Comparison of ENCODE assay signal across 1 cellular context in the genomic region with DNA sequence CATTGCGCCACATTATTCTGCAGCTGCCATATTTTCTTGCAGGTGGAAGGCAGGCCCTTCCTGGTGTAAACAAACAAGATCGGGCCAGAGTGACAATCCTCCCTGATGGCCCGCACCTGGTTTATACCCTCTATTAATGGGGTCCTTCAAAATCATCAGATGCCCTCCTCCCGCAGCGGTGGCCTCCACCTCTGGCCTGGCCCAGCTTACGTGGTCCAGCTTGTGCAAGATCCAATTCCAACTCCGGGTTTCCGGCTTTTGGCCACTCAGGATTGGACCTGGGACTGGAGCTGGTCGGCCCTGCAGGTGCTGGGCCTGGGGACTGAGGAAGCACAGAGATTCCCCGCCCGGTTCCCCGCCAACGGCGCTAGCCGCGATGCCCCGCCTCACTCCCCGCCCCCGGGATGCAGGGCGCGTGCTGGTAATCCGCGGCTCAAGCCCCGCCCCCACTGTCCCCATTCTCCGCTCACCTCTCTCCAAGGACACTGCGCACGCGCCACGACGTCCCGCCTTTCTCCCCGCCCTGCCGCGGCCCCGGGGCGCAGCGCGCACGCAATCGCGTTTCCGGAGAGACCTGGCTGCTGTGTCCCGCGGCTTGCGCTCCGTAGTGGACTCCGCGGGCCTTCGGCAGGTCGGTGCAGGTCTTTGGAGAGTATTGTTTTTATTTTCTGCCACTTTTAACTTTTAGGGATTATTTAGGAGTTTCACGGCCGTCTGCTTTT.
TF ChIP-seq lines count a peak whose summit lies in the region.

A gene (plus strand): TSS at position 555 of the 722 bp plus-strand sequence. CDS start 1,441 bp downstream, outside the sequence.

TF ChIP-seq in K562, 482 proteins besides CTCF, POLR2A, EP300 and RAD21 (continued from another document and continues in another):
- TF ChIP-seq, protein P1, sequence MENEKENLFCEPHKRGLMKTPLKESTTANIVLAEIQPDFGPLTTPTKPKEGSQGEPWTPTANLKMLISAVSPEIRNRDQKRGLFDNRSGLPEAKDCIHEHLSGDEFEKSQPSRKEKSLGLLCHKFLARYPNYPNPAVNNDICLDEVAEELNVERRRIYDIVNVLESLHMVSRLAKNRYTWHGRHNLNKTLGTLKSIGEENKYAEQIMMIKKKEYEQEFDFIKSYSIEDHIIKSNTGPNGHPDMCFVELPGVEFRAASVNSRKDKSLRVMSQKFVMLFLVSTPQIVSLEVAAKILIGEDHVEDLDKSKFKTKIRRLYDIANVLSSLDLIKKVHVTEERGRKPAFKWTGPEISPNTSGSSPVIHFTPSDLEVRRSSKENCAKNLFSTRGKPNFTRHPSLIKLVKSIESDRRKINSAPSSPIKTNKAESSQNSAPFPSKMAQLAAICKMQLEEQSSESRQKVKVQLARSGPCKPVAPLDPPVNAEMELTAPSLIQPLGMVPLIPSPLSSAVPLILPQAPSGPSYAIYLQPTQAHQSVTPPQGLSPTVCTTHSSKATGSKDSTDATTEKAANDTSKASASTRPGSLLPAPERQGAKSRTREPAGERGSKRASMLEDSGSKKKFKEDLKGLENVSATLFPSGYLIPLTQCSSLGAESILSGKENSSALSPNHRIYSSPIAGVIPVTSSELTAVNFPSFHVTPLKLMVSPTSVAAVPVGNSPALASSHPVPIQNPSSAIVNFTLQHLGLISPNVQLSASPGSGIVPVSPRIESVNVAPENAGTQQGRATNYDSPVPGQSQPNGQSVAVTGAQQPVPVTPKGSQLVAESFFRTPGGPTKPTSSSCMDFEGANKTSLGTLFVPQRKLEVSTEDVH (IDR thresholded peaks at IDR 0.05; ENCODE audit: low read depth, partially characterized antibody): peak; percentile 62
- TF ChIP-seq HEY1 (CRISPR knock-in tag; IDR thresholded peaks at IDR 0.05; ENCODE audit: borderline replicate concordance) (0 out of 2 replicates have a peak, but pooled peaks have one; percentile 64), SIN3A (IDR thresholded peaks at IDR 0.05; ENCODE audit: borderline replicate concordance in 2 of 2, control insufficient read depth in 1 of 2, low read depth in 2 of 2, low read length in 2 of 2) (peak; percentile 73 to 84; a peak in 2 of 4 replicates), ARNT (IDR thresholded peaks at IDR 0.05) (peak in 1 of 2 experiments; percentile 64; a peak in 1 of 4 replicates), HMG20A (CRISPR knock-in tag; conservative IDR thresholded peaks at IDR 0.05) (no peak), GATAD2A (IDR thresholded peaks at IDR 0.05) (0 out of 2 replicates have a peak, but pooled peaks have one; percentile 21), STAT5A (IDR thresholded peaks at IDR 0.05; ENCODE audit: borderline replicate concordance, low read length) (no peak), GABPB2 (CRISPR knock-in tag; conservative IDR thresholded peaks at IDR 0.05) (no peak), ZNF583 (CRISPR knock-in tag; IDR thresholded peaks at IDR 0.05) (peak; percentile 18; the same call in 1 of the 2 replicates), CEBPB (tag; IDR thresholded peaks at IDR 0.05) (peak; percentile 95), MTA3 (IDR thresholded peaks at IDR 0.05; ENCODE audit: borderline replicate concordance) (peak; percentile 49), MIER1 (IDR thresholded peaks at IDR 0.05; ENCODE audit: low read depth) (0 out of 2 replicates have a peak, but pooled peaks have one; percentile 19), ERF (CRISPR knock-in tag; IDR thresholded peaks at IDR 0.05) (0 out of 2 replicates have a peak, but pooled peaks have one; percentile 28), SIX5 (IDR thresholded peaks at IDR 0.05; ENCODE audit: borderline replicate concordance in 1 of 2, insufficient read depth in 1 of 2, low read depth in 1 of 2, low read length in 2 of 2) (no peak), SNIP1 (IDR thresholded peaks at IDR 0.05; ENCODE audit: low read depth) (no peak), SP2 (IDR thresholded peaks at IDR 0.05; ENCODE audit: extremely low read depth, low read depth, low read length, poor library complexity, severe bottlenecking) (no peak), FOXJ2 (tag; IDR thresholded peaks at IDR 0.05) (peak; percentile 61; the same call in 1 of the 2 replicates), IRF2 (CRISPR knock-in tag; IDR thresholded peaks at IDR 0.05) (no peak), RAD51 (IDR thresholded peaks at IDR 0.05; ENCODE audit: borderline replicate concordance, low read depth) (peak; percentile 36; the same call in 1 of the 2 replicates), KAT7 (CRISPR knock-in tag; IDR thresholded peaks at IDR 0.05; ENCODE audit: borderline replicate concordance) (peak; percentile 84; the same call in 1 of the 2 replicates), EWSR1 (IDR thresholded peaks at IDR 0.05; ENCODE audit: borderline replicate concordance, low read depth, partially characterized antibody) (no peak), E2F3 (CRISPR knock-in tag; IDR thresholded peaks at IDR 0.05) (peak; percentile 64; the same call in 1 of the 2 replicates), NR2C2 (CRISPR knock-in tag; IDR thresholded peaks at IDR 0.05) (no peak), NR2C2 (tag; IDR thresholded peaks at IDR 0.05) (peak; percentile 59; the same call in 1 of the 2 replicates), TAF7 (tag; IDR thresholded peaks at IDR 0.05) (peak; percentile 22; the same call in 1 of the 2 replicates), MYC (IDR thresholded peaks at IDR 0.05; ENCODE audit: low read depth, low read length) (peak; percentile 93), MYC (CRISPR knock-in tag; IDR thresholded peaks at IDR 0.05; ENCODE audit: borderline replicate concordance, low read depth) (peak; percentile 62; the same call in 1 of the 2 replicates)
- TF ChIP-seq, protein P2, sequence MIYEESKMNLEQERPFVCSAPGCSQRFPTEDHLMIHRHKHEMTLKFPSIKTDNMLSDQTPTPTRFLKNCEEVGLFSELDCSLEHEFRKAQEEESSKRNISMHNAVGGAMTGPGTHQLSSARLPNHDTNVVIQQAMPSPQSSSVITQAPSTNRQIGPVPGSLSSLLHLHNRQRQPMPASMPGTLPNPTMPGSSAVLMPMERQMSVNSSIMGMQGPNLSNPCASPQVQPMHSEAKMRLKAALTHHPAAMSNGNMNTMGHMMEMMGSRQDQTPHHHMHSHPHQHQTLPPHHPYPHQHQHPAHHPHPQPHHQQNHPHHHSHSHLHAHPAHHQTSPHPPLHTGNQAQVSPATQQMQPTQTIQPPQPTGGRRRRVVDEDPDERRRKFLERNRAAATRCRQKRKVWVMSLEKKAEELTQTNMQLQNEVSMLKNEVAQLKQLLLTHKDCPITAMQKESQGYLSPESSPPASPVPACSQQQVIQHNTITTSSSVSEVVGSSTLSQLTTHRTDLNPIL (CRISPR knock-in tag; IDR thresholded peaks at IDR 0.05): no peak
- TF ChIP-seq, protein P3, sequence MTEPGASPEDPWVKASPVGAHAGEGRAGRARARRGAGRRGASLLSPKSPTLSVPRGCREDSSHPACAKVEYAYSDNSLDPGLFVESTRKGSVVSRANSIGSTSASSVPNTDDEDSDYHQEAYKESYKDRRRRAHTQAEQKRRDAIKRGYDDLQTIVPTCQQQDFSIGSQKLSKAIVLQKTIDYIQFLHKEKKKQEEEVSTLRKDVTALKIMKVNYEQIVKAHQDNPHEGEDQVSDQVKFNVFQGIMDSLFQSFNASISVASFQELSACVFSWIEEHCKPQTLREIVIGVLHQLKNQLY (CRISPR knock-in tag; conservative IDR thresholded peaks at IDR 0.05): 0 out of 4 replicates have a peak, but pooled peaks of 1 of the 2 experiments have one; percentile 25
- TF ChIP-seq, protein P4, sequence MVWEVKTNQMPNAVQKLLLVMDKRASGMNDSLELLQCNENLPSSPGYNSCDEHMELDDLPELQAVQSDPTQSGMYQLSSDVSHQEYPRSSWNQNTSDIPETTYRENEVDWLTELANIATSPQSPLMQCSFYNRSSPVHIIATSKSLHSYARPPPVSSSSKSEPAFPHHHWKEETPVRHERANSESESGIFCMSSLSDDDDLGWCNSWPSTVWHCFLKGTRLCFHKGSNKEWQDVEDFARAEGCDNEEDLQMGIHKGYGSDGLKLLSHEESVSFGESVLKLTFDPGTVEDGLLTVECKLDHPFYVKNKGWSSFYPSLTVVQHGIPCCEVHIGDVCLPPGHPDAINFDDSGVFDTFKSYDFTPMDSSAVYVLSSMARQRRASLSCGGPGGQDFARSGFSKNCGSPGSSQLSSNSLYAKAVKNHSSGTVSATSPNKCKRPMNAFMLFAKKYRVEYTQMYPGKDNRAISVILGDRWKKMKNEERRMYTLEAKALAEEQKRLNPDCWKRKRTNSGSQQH (CRISPR knock-in tag; IDR thresholded peaks at IDR 0.05): no peak
- TF ChIP-seq, protein P5, sequence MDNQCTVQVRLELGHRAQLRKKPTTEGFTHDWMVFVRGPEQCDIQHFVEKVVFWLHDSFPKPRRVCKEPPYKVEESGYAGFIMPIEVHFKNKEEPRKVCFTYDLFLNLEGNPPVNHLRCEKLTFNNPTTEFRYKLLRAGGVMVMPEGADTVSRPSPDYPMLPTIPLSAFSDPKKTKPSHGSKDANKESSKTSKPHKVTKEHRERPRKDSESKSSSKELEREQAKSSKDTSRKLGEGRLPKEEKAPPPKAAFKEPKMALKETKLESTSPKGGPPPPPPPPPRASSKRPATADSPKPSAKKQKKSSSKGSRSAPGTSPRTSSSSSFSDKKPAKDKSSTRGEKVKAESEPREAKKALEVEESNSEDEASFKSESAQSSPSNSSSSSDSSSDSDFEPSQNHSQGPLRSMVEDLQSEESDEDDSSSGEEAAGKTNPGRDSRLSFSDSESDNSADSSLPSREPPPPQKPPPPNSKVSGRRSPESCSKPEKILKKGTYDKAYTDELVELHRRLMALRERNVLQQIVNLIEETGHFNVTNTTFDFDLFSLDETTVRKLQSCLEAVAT (IDR thresholded peaks at IDR 0.05): 0 out of 4 replicates have a peak, but pooled peaks have one; percentile 21 to 42
- TF ChIP-seq, protein P6, sequence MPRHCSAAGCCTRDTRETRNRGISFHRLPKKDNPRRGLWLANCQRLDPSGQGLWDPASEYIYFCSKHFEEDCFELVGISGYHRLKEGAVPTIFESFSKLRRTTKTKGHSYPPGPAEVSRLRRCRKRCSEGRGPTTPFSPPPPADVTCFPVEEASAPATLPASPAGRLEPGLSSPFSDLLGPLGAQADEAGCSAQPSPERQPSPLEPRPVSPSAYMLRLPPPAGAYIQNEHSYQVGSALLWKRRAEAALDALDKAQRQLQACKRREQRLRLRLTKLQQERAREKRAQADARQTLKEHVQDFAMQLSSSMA (CRISPR knock-in tag; IDR thresholded peaks at IDR 0.05): no peak
- TF ChIP-seq, protein P7, sequence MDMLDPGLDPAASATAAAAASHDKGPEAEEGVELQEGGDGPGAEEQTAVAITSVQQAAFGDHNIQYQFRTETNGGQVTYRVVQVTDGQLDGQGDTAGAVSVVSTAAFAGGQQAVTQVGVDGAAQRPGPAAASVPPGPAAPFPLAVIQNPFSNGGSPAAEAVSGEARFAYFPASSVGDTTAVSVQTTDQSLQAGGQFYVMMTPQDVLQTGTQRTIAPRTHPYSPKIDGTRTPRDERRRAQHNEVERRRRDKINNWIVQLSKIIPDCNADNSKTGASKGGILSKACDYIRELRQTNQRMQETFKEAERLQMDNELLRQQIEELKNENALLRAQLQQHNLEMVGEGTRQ (CRISPR knock-in tag; IDR thresholded peaks at IDR 0.05): peak; percentile 23; the same call in 1 of the 2 replicates
- TF ChIP-seq, protein P8, sequence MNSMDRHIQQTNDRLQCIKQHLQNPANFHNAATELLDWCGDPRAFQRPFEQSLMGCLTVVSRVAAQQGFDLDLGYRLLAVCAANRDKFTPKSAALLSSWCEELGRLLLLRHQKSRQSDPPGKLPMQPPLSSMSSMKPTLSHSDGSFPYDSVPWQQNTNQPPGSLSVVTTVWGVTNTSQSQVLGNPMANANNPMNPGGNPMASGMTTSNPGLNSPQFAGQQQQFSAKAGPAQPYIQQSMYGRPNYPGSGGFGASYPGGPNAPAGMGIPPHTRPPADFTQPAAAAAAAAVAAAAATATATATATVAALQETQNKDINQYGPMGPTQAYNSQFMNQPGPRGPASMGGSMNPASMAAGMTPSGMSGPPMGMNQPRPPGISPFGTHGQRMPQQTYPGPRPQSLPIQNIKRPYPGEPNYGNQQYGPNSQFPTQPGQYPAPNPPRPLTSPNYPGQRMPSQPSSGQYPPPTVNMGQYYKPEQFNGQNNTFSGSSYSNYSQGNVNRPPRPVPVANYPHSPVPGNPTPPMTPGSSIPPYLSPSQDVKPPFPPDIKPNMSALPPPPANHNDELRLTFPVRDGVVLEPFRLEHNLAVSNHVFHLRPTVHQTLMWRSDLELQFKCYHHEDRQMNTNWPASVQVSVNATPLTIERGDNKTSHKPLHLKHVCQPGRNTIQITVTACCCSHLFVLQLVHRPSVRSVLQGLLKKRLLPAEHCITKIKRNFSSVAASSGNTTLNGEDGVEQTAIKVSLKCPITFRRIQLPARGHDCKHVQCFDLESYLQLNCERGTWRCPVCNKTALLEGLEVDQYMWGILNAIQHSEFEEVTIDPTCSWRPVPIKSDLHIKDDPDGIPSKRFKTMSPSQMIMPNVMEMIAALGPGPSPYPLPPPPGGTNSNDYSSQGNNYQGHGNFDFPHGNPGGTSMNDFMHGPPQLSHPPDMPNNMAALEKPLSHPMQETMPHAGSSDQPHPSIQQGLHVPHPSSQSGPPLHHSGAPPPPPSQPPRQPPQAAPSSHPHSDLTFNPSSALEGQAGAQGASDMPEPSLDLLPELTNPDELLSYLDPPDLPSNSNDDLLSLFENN (IDR thresholded peaks at IDR 0.05; ENCODE audit: low read depth in 2 of 2, low read length in 2 of 2): 0 out of 4 replicates have a peak, but pooled peaks of 1 of the 2 experiments have one; percentile 46
- TF ChIP-seq, protein P9, sequence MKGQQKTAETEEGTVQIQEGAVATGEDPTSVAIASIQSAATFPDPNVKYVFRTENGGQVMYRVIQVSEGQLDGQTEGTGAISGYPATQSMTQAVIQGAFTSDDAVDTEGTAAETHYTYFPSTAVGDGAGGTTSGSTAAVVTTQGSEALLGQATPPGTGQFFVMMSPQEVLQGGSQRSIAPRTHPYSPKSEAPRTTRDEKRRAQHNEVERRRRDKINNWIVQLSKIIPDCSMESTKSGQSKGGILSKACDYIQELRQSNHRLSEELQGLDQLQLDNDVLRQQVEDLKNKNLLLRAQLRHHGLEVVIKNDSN (CRISPR knock-in tag; IDR thresholded peaks at IDR 0.05): peak; percentile 81
- TF ChIP-seq, protein P10, sequence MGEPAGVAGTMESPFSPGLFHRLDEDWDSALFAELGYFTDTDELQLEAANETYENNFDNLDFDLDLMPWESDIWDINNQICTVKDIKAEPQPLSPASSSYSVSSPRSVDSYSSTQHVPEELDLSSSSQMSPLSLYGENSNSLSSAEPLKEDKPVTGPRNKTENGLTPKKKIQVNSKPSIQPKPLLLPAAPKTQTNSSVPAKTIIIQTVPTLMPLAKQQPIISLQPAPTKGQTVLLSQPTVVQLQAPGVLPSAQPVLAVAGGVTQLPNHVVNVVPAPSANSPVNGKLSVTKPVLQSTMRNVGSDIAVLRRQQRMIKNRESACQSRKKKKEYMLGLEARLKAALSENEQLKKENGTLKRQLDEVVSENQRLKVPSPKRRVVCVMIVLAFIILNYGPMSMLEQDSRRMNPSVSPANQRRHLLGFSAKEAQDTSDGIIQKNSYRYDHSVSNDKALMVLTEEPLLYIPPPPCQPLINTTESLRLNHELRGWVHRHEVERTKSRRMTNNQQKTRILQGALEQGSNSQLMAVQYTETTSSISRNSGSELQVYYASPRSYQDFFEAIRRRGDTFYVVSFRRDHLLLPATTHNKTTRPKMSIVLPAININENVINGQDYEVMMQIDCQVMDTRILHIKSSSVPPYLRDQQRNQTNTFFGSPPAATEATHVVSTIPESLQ (CRISPR knock-in tag; IDR thresholded peaks at IDR 0.05): 0 out of 2 replicates have a peak, but pooled peaks have one; percentile 58
- TF ChIP-seq, protein P11, sequence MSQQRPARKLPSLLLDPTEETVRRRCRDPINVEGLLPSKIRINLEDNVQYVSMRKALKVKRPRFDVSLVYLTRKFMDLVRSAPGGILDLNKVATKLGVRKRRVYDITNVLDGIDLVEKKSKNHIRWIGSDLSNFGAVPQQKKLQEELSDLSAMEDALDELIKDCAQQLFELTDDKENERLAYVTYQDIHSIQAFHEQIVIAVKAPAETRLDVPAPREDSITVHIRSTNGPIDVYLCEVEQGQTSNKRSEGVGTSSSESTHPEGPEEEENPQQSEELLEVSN (IDR thresholded peaks at IDR 0.05; ENCODE audit: borderline replicate concordance in 1 of 2, extremely low read depth in 1 of 2, insufficient read depth in 1 of 2, insufficient read length in 1 of 2, low read depth in 1 of 2, low read length in 1 of 2, poor library complexity in 1 of 2, severe bottlenecking in 1 of 2): peak; percentile 80 to 96
